ENCODE assay signal across 8 cellular contexts in the genomic region with DNA sequence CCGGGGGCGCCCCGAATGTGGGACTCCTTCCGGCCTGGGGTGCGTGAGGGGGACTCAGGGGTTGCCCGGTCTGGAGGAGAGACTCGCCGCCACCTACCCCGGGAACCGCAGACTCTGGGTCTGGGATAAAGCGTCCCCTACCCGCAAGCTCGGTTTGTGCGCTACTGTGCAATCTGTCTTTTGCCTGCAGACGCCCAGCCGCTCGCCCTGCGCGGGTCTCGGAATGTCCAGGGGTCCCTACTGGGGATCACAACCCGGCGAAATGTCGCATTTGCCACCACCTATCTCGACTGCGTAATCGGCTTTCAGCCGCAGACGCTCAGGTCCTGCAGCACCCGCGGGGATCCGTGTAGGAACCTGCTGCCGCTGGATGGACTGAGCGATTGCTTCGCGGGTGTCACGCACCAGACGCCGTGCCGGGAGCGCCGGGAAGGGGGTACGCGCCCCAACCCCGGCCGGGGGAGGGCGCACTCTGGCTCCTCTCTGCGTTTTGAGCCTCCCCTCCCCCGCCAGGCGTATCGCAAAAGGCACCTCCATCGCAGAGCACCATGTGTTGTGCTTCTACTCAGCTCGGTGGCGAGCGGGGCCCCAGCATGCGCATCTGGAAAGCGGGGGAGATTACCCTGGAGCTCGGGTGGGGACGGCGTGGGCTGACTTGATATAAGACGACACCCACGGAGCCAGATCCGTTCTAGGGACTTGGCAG. TPM values are rescaled to one million over a fixed set of nuclear protein-coding genes. Genes with fewer than 3 reads are reported as not detected.
A peak's percentile ranks its signal among the peaks of the same experiment; 100 is the strongest.
DNase-seq lines count a peak whose midpoint lies in the region; ATAC-seq, FAIRE-seq and TF ChIP-seq lines count a peak whose summit lies in the region.

No MANE protein-coding gene starts in this region.

- H3K4me3 ChIP-seq in Jurkat, Clone E6-1 (ENCODE audit: low read length), result peak overlapping the region; percentile 71
- H3K4me3 ChIP-seq in retinal pigment epithelial cell (ENCODE audit: low read length), result peak overlapping the region; percentile 67

- peak; percentile 42 for TF ChIP-seq CTCF in retinal pigment epithelial cell (conservative IDR thresholded peaks at IDR 0.05; ENCODE audit: low read depth, low read length)

- FAIRE-seq in GM19239 (lab: Jason Lieb, UNC), result peak; percentile 54

- no peak for ATAC-seq in GM18861 (IDR thresholded peaks at IDR 0.05; ENCODE audit: unreplicated experiment)

- DNase-seq in Ammon's horn (ENCODE audit: low spot score), result peak; percentile 74
- DNase-seq in GM19239 (ENCODE audit: insufficient read length, low spot score), result peak; percentile 56
- DNase-seq in Jurkat, Clone E6-1 (ENCODE audit: low read depth, low spot score), result peak; percentile 54
- peak; percentile 73 for DNase-seq in T follicular helper cell (ENCODE audit: low read depth)
- peak; percentile 58 for DNase-seq in amniotic epithelial cell (ENCODE audit: low read depth)
- peak; percentile 37 for DNase-seq in hepatic stellate cell (ENCODE audit: low spot score)
- peak; percentile 9 for DNase-seq in retinal pigment epithelial cell (ENCODE audit: low read depth)

RNA-seq across cellular contexts. Expression of a gene that starts 0.8 kb away (rescaled TPM):
- polyA plus RNA-seq in Jurkat, Clone E6-1 (2012; ENCODE audit: insufficient read depth, insufficient read length), result 51.9 TPM

RNA-seq across cellular contexts. Expression of a gene that starts 31.9 kb away (rescaled TPM):
- polyA plus RNA-seq in Jurkat, Clone E6-1 (2012; ENCODE audit: insufficient read depth, insufficient read length), result 65.6 TPM

RNA-seq across cellular contexts. Expression of a gene that starts 32.0 kb away (rescaled TPM):
- 45.4 TPM for polyA plus RNA-seq in Jurkat, Clone E6-1 (2012; ENCODE audit: insufficient read depth, insufficient read length)

RNA-seq across cellular contexts. Expression of a gene that starts 56.3 kb away (rescaled TPM):
- polyA plus RNA-seq in Jurkat, Clone E6-1 (2012; ENCODE audit: insufficient read depth, insufficient read length), result not detected

RNA-seq across cellular contexts. Expression of a gene that starts 57.7 kb away (rescaled TPM):
- not detected for polyA plus RNA-seq in Jurkat, Clone E6-1 (2012; ENCODE audit: insufficient read depth, insufficient read length)

Comparison
In these comparisons a context has a peak if more than half of its experiments do, and no peak if none do; other contexts are left out.
1. DNase-seq: peak in every context shown above with its lines; median percentile 74 in Ammon's horn; 73 in T follicular helper cell; 58 in amniotic epithelial cell; 56 in GM19239; 54 in Jurkat, Clone E6-1; 37 in hepatic stellate cell; 9 in retinal pigment epithelial cell.